ENCODE assay signal across 1 cellular context in the genomic region with DNA sequence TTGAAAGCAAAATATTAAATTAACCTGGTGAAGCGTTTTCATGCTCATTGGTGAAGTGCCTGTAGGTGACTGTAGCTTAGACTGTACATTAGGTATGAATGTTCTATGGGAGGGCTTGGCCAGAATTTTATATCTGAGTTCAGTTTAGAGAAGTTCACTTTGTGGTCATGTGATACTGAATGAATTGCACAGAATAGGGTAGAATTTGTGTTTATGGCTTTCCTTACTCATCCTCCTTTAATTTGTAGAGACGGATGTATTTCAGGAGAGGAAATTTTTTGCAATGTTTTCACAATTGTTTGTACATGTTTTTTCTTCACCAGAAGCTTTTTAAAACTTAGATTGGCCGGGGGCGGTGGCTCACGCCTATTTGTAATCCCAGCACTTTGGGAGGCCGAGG.
TF ChIP-seq lines count a peak whose summit lies in the region.

No MANE protein-coding gene starts in this region.

TF ChIP-seq in SK-N-SH, 30 proteins besides CTCF, POLR2A, EP300 and RAD21 (continued from another document):
- TF ChIP-seq GABPA (IDR thresholded peaks at IDR 0.05; ENCODE audit: low read depth) = no peak
- TF ChIP-seq USF2 (IDR thresholded peaks at IDR 0.05; ENCODE audit: borderline replicate concordance, low read depth, low read length) = no peak
- TF ChIP-seq USF1 (IDR thresholded peaks at IDR 0.05; ENCODE audit: borderline replicate concordance, low read depth) = no peak
- TF ChIP-seq EZH2phosphoT487 (IDR thresholded peaks at IDR 0.05; ENCODE audit: borderline replicate concordance, low read depth) = no peak
- TF ChIP-seq FOSL2 (IDR thresholded peaks at IDR 0.05; ENCODE audit: borderline replicate concordance, low read depth) = no peak
TF ChIP-seq in SK-N-SH: peak in this region for 0.
